Comparison of ENCODE assay signal across 15 cellular contexts in genomic region chr3:10395671-10396070, GRCh38.
DNase-seq lines count a peak whose midpoint lies in the region; ATAC-seq lines count a peak whose summit lies in the region.
"Had no signal": no experiment of that assay in that cellular context is flagged by ENCODE, and none has a peak within 500 bp of the region (broad histone marks: within the 10 kb centered on the region; RNA-seq: fewer than 3 reads in every experiment).

No MANE protein-coding gene starts in this region.

- H3K27me3 ChIP-seq in BLaER1 treated with 17β-estradiol and CSF1 and Interleukin-3, amounts not matched to agents 10 nM and 100 nM, result no peaks in the 10 kb centered on the region
- H3K27me3 ChIP-seq in CD4-positive, alpha-beta memory T cell (ENCODE audit: insufficient read depth, low read length), result no peaks in the 10 kb centered on the region

- 0 out of 22 replicates have a peak overlapping the region, but pooled peaks of 1 of the 11 experiments have one; percentile 9 for H3K9ac ChIP-seq in BLaER1 treated with 17β-estradiol and CSF1 and Interleukin-3, amounts not matched to agents 10 nM and 100 nM

- H3K9me3 ChIP-seq in BLaER1 treated with 17β-estradiol and CSF1 and Interleukin-3, amounts not matched to agents 10 nM and 100 nM (replicated peaks in 1 of 11), result no peaks in the 10 kb centered on the region
- H3K9me3 ChIP-seq in CD4-positive, alpha-beta memory T cell (ENCODE audit: control insufficient read depth in 1 of 2, low read length in 2 of 2), result no peaks in the 10 kb centered on the region

- CTCF ChIA-PET in CD4-positive, alpha-beta memory T cell (lab: Charles Lee; ENCODE audit: partially characterized antibody), result interaction anchor here (1.8 kb wide), 1 partner anchor 41 kb away, joined by 9 read pairs; no protein-coding TSS in a partner anchor

- intact Hi-C loops in CD4-positive, alpha-beta memory T cell (cut with micrococcal nuclease), result loop anchor here (1.0 kb wide), 1 partner anchor 42 kb away; no protein-coding TSS in a partner anchor

- H3K4me3 ChIP-seq in BLaER1 treated with 17β-estradiol and CSF1 and Interleukin-3, amounts not matched to agents 10 nM and 100 nM, result no peak overlapping the region
- peak overlapping the region in 1 of 2 donors; percentile 33 for H3K4me3 ChIP-seq in CD4-positive, alpha-beta memory T cell (ENCODE audit: low read length in 2 of 2)

- POLR2A ChIA-PET in CD4-positive, alpha-beta memory T cell (lab: Charles Lee; ENCODE audit: partially characterized antibody), result interaction anchor here (1.1 to 2.2 kb wide), 4 partner anchors 8 to 75 kb away, joined by 4 to 15 read pairs (median 6); partner anchors contain the start of gene SEC13

- H3K4me2 ChIP-seq in BLaER1 treated with 17β-estradiol and CSF1 and Interleukin-3, amounts not matched to agents 10 nM and 100 nM, result peak overlapping the region in 9 of 11 experiments; percentile 32 to 98 (median 91); a peak in 19 of 22 replicates

- H3K9me3 Mint-ChIP-seq in CD4-positive, alpha-beta memory T cell, result no peaks in the 10 kb centered on the region
- H3K9me3 Mint-ChIP-seq: activated naive CD4-positive, alpha-beta T cell treated with anti-CD3 and anti-CD28 coated beads, Interleukin-2, amount 50 U/mL, for 24 hours; natural killer cell treated with Interleukin-12 subunit alpha and Interleukin-12 subunit beta and Interleukin-15 and Interleukin-18, amount 100 ng/mL, for 72 hours had no signal

- H3K4me1 Mint-ChIP-seq in CD4-positive, alpha-beta memory T cell, result peaks cover 31 to 75% (median 47%) of the 10 kb centered on the region in 4 donors

- no peaks in the 10 kb centered on the region for H3K36me3 Mint-ChIP-seq in CD4-positive, alpha-beta memory T cell
- H3K36me3 Mint-ChIP-seq: activated naive CD4-positive, alpha-beta T cell treated with anti-CD3 and anti-CD28 coated beads, Interleukin-2, amount 50 U/mL, for 24 hours; natural killer cell treated with Interleukin-12 subunit alpha and Interleukin-12 subunit beta and Interleukin-15 and Interleukin-18, amount 100 ng/mL, for 72 hours had no signal

- peaks cover 0 to 35% (median 5%) of the 10 kb centered on the region in 11 experiments; a peak in 9 of 22 replicates for H3K36me3 ChIP-seq in BLaER1 treated with 17β-estradiol and CSF1 and Interleukin-3, amounts not matched to agents 10 nM and 100 nM
- H3K36me3 ChIP-seq in CD4-positive, alpha-beta memory T cell (ENCODE audit: insufficient read depth, low read length), result no peaks in the 10 kb centered on the region
- H3K36me3 ChIP-seq: WERI-Rb-1 had no signal

- H4K20me1 ChIP-seq in BLaER1 treated with 17β-estradiol and CSF1 and Interleukin-3, amounts not matched to agents 10 nM and 100 nM, result peaks cover 0 to 5% (median 0%) of the 10 kb centered on the region in 11 experiments; a peak in 1 of 22 replicates

- H3K27me3 Mint-ChIP-seq in CD4-positive, alpha-beta memory T cell, result no peaks in the 10 kb centered on the region
- H3K27me3 Mint-ChIP-seq: activated naive CD4-positive, alpha-beta T cell treated with anti-CD3 and anti-CD28 coated beads, Interleukin-2, amount 50 U/mL, for 24 hours; natural killer cell treated with Interleukin-12 subunit alpha and Interleukin-12 subunit beta and Interleukin-15 and Interleukin-18, amount 100 ng/mL, for 72 hours had no signal

- peak overlapping the region in 7 of 8 donors; percentile 19 to 81 (median 71) for H3K4me3 Mint-ChIP-seq in CD4-positive, alpha-beta memory T cell
- H3K4me3 Mint-ChIP-seq: natural killer cell treated with Interleukin-12 subunit alpha and Interleukin-12 subunit beta and Interleukin-15 and Interleukin-18, amount 100 ng/mL, for 72 hours had no signal

- peak overlapping the region in 6 of 7 donors; percentile 8 to 80 (median 46) for H3K27ac Mint-ChIP-seq in CD4-positive, alpha-beta memory T cell
- H3K27ac Mint-ChIP-seq: natural killer cell treated with Interleukin-12 subunit alpha and Interleukin-12 subunit beta and Interleukin-15 and Interleukin-18, amount 100 ng/mL, for 72 hours had no signal

- ATAC-seq in HG03442 (IDR thresholded peaks at IDR 0.05; ENCODE audit: unreplicated experiment) (no peak), GM18907 (IDR thresholded peaks at IDR 0.05; ENCODE audit: unreplicated experiment) (no peak)
- ATAC-seq: left lobe of liver; natural killer cell treated with Interleukin-12 subunit alpha and Interleukin-12 subunit beta and Interleukin-15 and Interleukin-18, amount 100 ng/mL, for 72 hours had no signal

- H3K27ac ChIP-seq in BLaER1 treated with 17β-estradiol and CSF1 and Interleukin-3, amounts not matched to agents 10 nM and 100 nM, result no peak overlapping the region; a peak in 1 of 22 replicates
- H3K27ac ChIP-seq in CD4-positive, alpha-beta memory T cell (ENCODE audit: low read depth, low read length), result no peak overlapping the region
- H3K27ac ChIP-seq: WERI-Rb-1 had no signal

- peak; percentile 34 to 61 (median 50) for DNase-seq in CD4-positive, alpha-beta memory T cell
- DNase-seq in SW480 (ENCODE audit: low spot score) (peak; percentile 14), NCI-H2029 treated with DMSO at 0.1 percent for 48 hours (lab: John Stamatoyannopoulos, UW) (no peak)
- peak; percentile 14 for DNase-seq in effector CD4-positive, alpha-beta T cell
- DNase-seq: NCI-H1105 treated with DMSO at 0.1 percent for 48 hours, NCI-H446 treated with DMSO at 0.1 percent for 48 hours, SIG-M5, substantia nigra, WERI-Rb-1 had no signal

- peaks cover 30 to 90% (median 76%) of the 10 kb centered on the region in 10 experiments for H3K4me1 ChIP-seq in BLaER1 treated with 17β-estradiol and CSF1 and Interleukin-3, amounts not matched to agents 10 nM and 100 nM
- peaks cover 58% of the 10 kb centered on the region for H3K4me1 ChIP-seq in CD4-positive, alpha-beta memory T cell (ENCODE audit: insufficient read depth, low read length)
